In the genomic region with DNA sequence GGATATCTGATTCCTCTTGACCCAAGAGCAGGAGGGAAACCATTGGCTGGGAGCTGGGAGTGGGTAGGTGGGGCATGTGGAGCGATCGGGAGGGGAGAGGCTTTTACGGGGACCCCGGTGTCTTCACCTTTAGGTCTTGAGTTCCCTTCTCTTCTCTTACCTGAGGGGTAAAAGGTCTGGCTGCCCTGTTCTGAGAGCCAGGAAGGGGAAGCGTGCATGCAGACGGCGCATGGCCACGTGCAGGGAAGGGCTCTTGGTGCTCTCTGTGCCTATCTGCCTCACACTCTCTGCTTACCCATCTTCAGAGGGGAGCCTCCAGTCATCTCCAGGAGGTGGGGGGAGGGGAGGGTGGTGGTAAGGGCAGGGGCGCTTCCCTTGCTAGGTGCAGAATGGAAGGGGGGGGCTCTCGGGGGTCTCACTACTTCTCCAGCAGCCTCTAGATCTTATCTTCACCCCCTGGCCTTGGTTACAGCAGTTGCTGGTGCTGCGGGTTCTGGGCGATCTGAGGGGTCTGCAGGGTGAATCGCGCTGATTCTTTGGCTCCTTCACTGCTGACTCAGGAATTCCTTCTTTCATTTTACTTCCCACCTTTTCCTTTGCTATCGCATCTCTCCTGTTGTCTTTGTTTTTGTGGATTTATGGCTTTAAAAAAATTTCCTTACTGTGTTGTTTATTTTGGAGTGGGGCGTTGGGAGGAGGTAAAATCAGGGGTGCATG, we compare ENCODE assay signal across 25 cellular contexts.
"Had no signal": no experiment of that assay in that cellular context is flagged by ENCODE, and none has a peak within 500 bp of the region (broad histone marks: within the 10 kb centered on the region; RNA-seq: fewer than 3 reads in every experiment).

No MANE protein-coding gene starts in this region.

- H3K36me3 ChIP-seq: gastroesophageal sphincter, neutrophil, prostate gland, transverse colon had no signal

- H3K27me3 ChIP-seq: gastroesophageal sphincter, hepatocyte, neutrophil, testis, transverse colon had no signal

- DNase-seq: activated CD4-positive, alpha-beta memory T cell treated with anti-CD3 and anti-CD28 coated beads, Interleukin-2, amount 10 ng/mL, durations not matched to agents 7 days and 5 days; activated CD4-positive, alpha-beta T cell treated with anti-CD3 and anti-CD28 coated beads, Interleukin-2, amount 10 ng/mL, durations not matched to agents 24 days and 14 days; activated CD4-positive, CD25-positive, alpha-beta regulatory T cell treated with anti-CD3 and anti-CD28 coated beads, Interleukin-2, amount 50 U/mL, for 72 hours; activated CD8-positive, alpha-beta memory T cell treated with anti-CD3 and anti-CD28 coated beads, Interleukin-2, amount 50 U/mL, for 48 hours; activated naive CD8-positive, alpha-beta T cell treated with anti-CD3 and anti-CD28 coated beads, Interleukin-2, amount 50 U/mL, for 24 hours; activated T-cell treated with anti-CD3 and anti-CD28 coated beads, Interleukin-2, amount 50 U/mL, for 24 hours; amygdala; caudate nucleus; cortex of kidney; effector memory CD8-positive, alpha-beta T cell; erythroblast; left cardiac atrium; mammary epithelial cell; midbrain; naive thymus-derived CD4-positive, alpha-beta T cell; retina; stimulated activated CD4-positive, alpha-beta T cell treated with anti-CD3 and anti-CD28 coated beads, Interleukin-2, amount 100 ng/mL, for 48 hours; stimulated activated naive CD4-positive, alpha-beta T cell treated with Interleukin-2 at 50 U/mL for 16 hours; T-helper 17 cell; testis; transverse colon had no signal

- H3K4me2 ChIP-seq: hepatocyte had no signal

- H3K4me1 ChIP-seq: gastroesophageal sphincter, prostate gland, testis, transverse colon had no signal

- H3K27ac ChIP-seq: gastroesophageal sphincter, hepatocyte, neutrophil, prostate gland, testis, transverse colon had no signal

- ATAC-seq: activated naive CD8-positive, alpha-beta T cell treated with anti-CD3 and anti-CD28 coated beads, Interleukin-2, amount 50 U/mL, for 24 hours; effector memory CD8-positive, alpha-beta T cell; gastroesophageal sphincter; left cardiac atrium; naive thymus-derived CD4-positive, alpha-beta T cell; T-helper 17 cell had no signal

- H3K9me3 ChIP-seq: gastroesophageal sphincter, neutrophil, prostate gland, testis, transverse colon had no signal

- H2AFZ ChIP-seq: hepatocyte had no signal

- H3K4me3 ChIP-seq: gastroesophageal sphincter, hepatocyte, prostate gland, testis, transverse colon had no signal
